In genomic region chr14:94213021-94213420, GRCh38 we compare ENCODE assay signal across 19 cellular contexts. TPM values are rescaled to one million over a fixed set of nuclear protein-coding genes. Genes with fewer than 3 reads are reported as not detected.
DNase-seq lines count a peak whose midpoint lies in the region; ATAC-seq lines count a peak whose summit lies in the region.
"Had no signal": no experiment of that assay in that cellular context is flagged by ENCODE, and none has a peak within 500 bp of the region (broad histone marks: within the 10 kb centered on the region; RNA-seq: fewer than 3 reads in every experiment).

No MANE protein-coding gene starts in this region.

- ATAC-seq in activated CD4-positive, alpha-beta T cell treated with anti-CD3 and anti-CD28 coated beads for 36 hours: peak; percentile 75
- ATAC-seq: gastrocnemius medialis, K562, pancreas had no signal

- H3K4me3 Mint-ChIP-seq in activated CD4-positive, alpha-beta T cell treated with anti-CD3 and anti-CD28 coated beads for 36 hours: no peak overlapping the region
- H3K4me3 Mint-ChIP-seq: activated naive CD8-positive, alpha-beta T cell treated with anti-CD3 and anti-CD28 coated beads for 36 hours had no signal

- no peaks in the 10 kb centered on the region for H3K9me3 ChIP-seq in HAP-1
- H3K9me3 ChIP-seq: gastrocnemius medialis, pancreas had no signal

- CTCF ChIA-PET in activated CD4-positive, alpha-beta T cell treated with anti-CD3 and anti-CD28 coated beads for 36 hours (lab: Charles Lee): no interaction called here

- no peak overlapping the region for H3K27ac Mint-ChIP-seq in activated CD4-positive, alpha-beta T cell treated with anti-CD3 and anti-CD28 coated beads for 36 hours
- H3K27ac Mint-ChIP-seq: activated naive CD8-positive, alpha-beta T cell treated with anti-CD3 and anti-CD28 coated beads for 36 hours had no signal

- H3K4me3 ChIP-seq in HAP-1: no peak overlapping the region
- H3K4me3 ChIP-seq: gastrocnemius medialis, K562, pancreas had no signal

- no peaks in the 10 kb centered on the region for H3K4me1 Mint-ChIP-seq in activated CD4-positive, alpha-beta T cell treated with anti-CD3 and anti-CD28 coated beads for 36 hours
- H3K4me1 Mint-ChIP-seq: activated naive CD8-positive, alpha-beta T cell treated with anti-CD3 and anti-CD28 coated beads for 36 hours had no signal

- in situ Hi-C loops in HAP-1 (cut with MboI; ENCODE audit: low sequenced_read_pairs): no loop called here

- H3K27me3 Mint-ChIP-seq in activated CD4-positive, alpha-beta T cell treated with anti-CD3 and anti-CD28 coated beads for 36 hours: peaks cover 13% of the 10 kb centered on the region

- intact Hi-C loops in activated CD4-positive, alpha-beta T cell treated with anti-CD3 and anti-CD28 coated beads for 36 hours (cut with DNase I, micrococcal nuclease): no loop called here

- DNase-seq in activated CD4-positive, alpha-beta T cell treated with anti-CD3 and anti-CD28 coated beads for 36 hours: no peak
- no peak for DNase-seq in activated CD4-positive, alpha-beta T cell treated with anti-CD3 and anti-CD28 coated beads, Interleukin-2, amount 50 U/mL, for 48 hours
- DNase-seq in RPMI7951 (ENCODE audit: low read depth) (peak; percentile 43), fibroblast of gingiva (ENCODE audit: low read depth) (peak; percentile 10), stromal cell of bone marrow (ENCODE audit: low read depth) (peak; percentile 33), HAP-1 (ENCODE audit: low spot score in 2 of 2) (no peak), COR-L47 (lab: John Stamatoyannopoulos, UW) (no peak)
- DNase-seq in activated CD4-positive, alpha-beta T cell treated with anti-CD3 and anti-CD28 coated beads for 1 hour: no peak
- DNase-seq: activated naive CD8-positive, alpha-beta T cell treated with anti-CD3 and anti-CD28 coated beads for 36 hours; cortex of kidney; gastrocnemius medialis; midbrain; NCI-H2081 treated with DMSO at 0.1 percent for 48 hours; NK-92 treated with Interleukin-12 subunit alpha and Interleukin-12 subunit beta, amount 100 ng/mL, for 24 hours; pancreas; SK-N-SH; stimulated activated CD4-positive, alpha-beta T cell treated with anti-CD3 and anti-CD28 coated beads, Interleukin-15, amount 100 ng/mL, for 24 hours; WERI-Rb-1 had no signal

- POLR2A ChIA-PET in activated CD4-positive, alpha-beta T cell treated with anti-CD3 and anti-CD28 coated beads for 36 hours (lab: Charles Lee): no interaction called here

- peaks cover 18% of the 10 kb centered on the region for H3K36me3 Mint-ChIP-seq in activated CD4-positive, alpha-beta T cell treated with anti-CD3 and anti-CD28 coated beads for 36 hours (ENCODE audit: low read depth)

- H3K36me3 ChIP-seq in HAP-1 (replicated peaks): no peaks in the 10 kb centered on the region
- H3K36me3 ChIP-seq: gastrocnemius medialis, pancreas had no signal

- no peaks in the 10 kb centered on the region for H3K4me1 ChIP-seq in HAP-1
- H3K4me1 ChIP-seq: gastrocnemius medialis, pancreas had no signal

- no peaks in the 10 kb centered on the region for H3K27me3 ChIP-seq in HAP-1 (ENCODE audit: low read depth)
- H3K27me3 ChIP-seq: pancreas had no signal

- H3K9me3 Mint-ChIP-seq in activated CD4-positive, alpha-beta T cell treated with anti-CD3 and anti-CD28 coated beads for 36 hours (ENCODE audit: low read depth): peaks cover 4% of the 10 kb centered on the region

RNA-seq across cellular contexts. Expression of gene PPP4R4, which starts 38.9 kb away (rescaled TPM):
- 10 to 100 TPM; 21.4 TPM for total RNA-seq in activated CD4-positive, alpha-beta T cell treated with anti-CD3 and anti-CD28 coated beads for 36 hours
- 0.36 and 0.39 TPM in 2 replicates for total RNA-seq in RPMI7951 (2014; rRNA removed; shearing (Covaris generic))

Comparison
In these comparisons a context has a peak if more than half of its experiments do, and no peak if none do; other contexts are left out.
1. DNase-seq: peak in RPMI7951 (single experiment), fibroblast of gingiva (single experiment) and stromal cell of bone marrow (single experiment); none in activated CD4-positive, alpha-beta T cell treated with anti-CD3 and anti-CD28 coated beads for 36 hours (single experiment), activated CD4-positive, alpha-beta T cell treated with anti-CD3 and anti-CD28 coated beads, Interleukin-2, amount 50 U/mL, for 48 hours (0 of 2), HAP-1 (0 of 2), COR-L47 (single experiment) and activated CD4-positive, alpha-beta T cell treated with anti-CD3 and anti-CD28 coated beads for 1 hour (single experiment).
2. RNA of gene PPP4R4, which starts 38.9 kb away (total RNA-seq): 21.4 TPM in activated CD4-positive, alpha-beta T cell treated with anti-CD3 and anti-CD28 coated beads for 36 hours; 0.36 to 0.39 TPM in RPMI7951; every median in the first group is over 10 times any median in the second.